Comparison of ENCODE assay signal across 30 cellular contexts in genomic region chr10:13505040-13505680, GRCh38.
"Had no signal": no experiment of that assay in that cellular context is flagged by ENCODE, and none has a peak within 500 bp of the region (broad histone marks: within the 10 kb centered on the region; RNA-seq: fewer than 3 reads in every experiment).

No MANE protein-coding gene starts in this region.

- H3K27me3 ChIP-seq: body of pancreas, dorsolateral prefrontal cortex, gastrocnemius medialis, hepatocyte had no signal

- H3K36me3 ChIP-seq: thoracic aorta had no signal

- H3K4me2 ChIP-seq: hepatocyte had no signal

- H3K9me3 Mint-ChIP-seq: neural crest cell; T-helper 1 cell treated with Interleukin-12 subunit alpha and Interleukin-12 subunit beta and Interleukin-4 antibody, amounts not matched to agents 30 μg/mL and 1 μg/mL, for 36 hours had no signal

- H3K79me2 ChIP-seq: hepatocyte had no signal

- H3K27ac Mint-ChIP-seq: activated naive CD8-positive, alpha-beta T cell; T-helper 1 cell treated with Interleukin-12 subunit alpha and Interleukin-12 subunit beta and Interleukin-4 antibody, amounts not matched to agents 30 μg/mL and 1 μg/mL, for 36 hours had no signal

- H3K27ac ChIP-seq: body of pancreas, coronary artery, dorsolateral prefrontal cortex, gastrocnemius medialis, hepatocyte, lower lobe of right lung, skin epidermis, thoracic aorta, VCaP had no signal

- ATAC-seq: body of pancreas; gastrocnemius medialis; left colon; lower lobe of right lung; mucosa of descending colon; right cardiac atrium; stimulated activated naive CD8-positive, alpha-beta T cell treated with anti-CD3 and anti-CD28 coated beads, Interleukin-15, Interleukin-2, amounts not matched to agents 100 U/mL and 50 U/mL, for 24 hours had no signal

- H3K9me3 ChIP-seq: body of pancreas, gastrocnemius medialis, lower lobe of right lung, mucosa of descending colon, thoracic aorta had no signal

- DNase-seq: activated CD4-positive, alpha-beta T cell treated with anti-CD3 and anti-CD28 coated beads for 4 hours; activated CD4-positive, alpha-beta T cell treated with anti-CD3 and anti-CD28 coated beads, Interleukin-2, amount 50 U/mL, for 48 hours; activated CD8-positive, alpha-beta memory T cell treated with anti-CD3 and anti-CD28 coated beads for 24 hours; activated effector memory CD4-positive, alpha-beta T cell treated with Interleukin-2 at 50 U/mL for 16 hours; activated naive CD4-positive, alpha-beta T cell treated with Interleukin-2 at 50 U/mL for 16 hours; aorta; body of pancreas; dorsolateral prefrontal cortex; effector memory CD4-positive, alpha-beta T cell; erythroblast; gastrocnemius medialis; islet precursor cell; left colon; lower lobe of right lung; mucosa of descending colon; occipital lobe; right cardiac atrium; stimulated activated CD4-positive, alpha-beta T cell treated with anti-CD3 and anti-CD28 coated beads, Interleukin-12 subunit alpha, Interleukin-12 subunit beta, amount 100 ng/mL, for 4 hours; stimulated activated CD4-positive, alpha-beta T cell treated with anti-CD3 and anti-CD28 coated beads, Interleukin-4, amount 100 ng/mL, for 1 hour; stimulated activated naive CD8-positive, alpha-beta T cell treated with anti-CD3 and anti-CD28 coated beads, Interleukin-15, Interleukin-2, amounts not matched to agents 100 U/mL and 50 U/mL, for 24 hours; SW 1271; T-helper 9 cell had no signal

- H3K4me3 ChIP-seq: body of pancreas, coronary artery, dorsolateral prefrontal cortex, gastrocnemius medialis, hepatocyte, lower lobe of right lung, mucosa of descending colon, skin epidermis, thoracic aorta had no signal

- H3K4me3 Mint-ChIP-seq: activated naive CD8-positive, alpha-beta T cell; neural crest cell; T-helper 1 cell treated with Interleukin-12 subunit alpha and Interleukin-12 subunit beta and Interleukin-4 antibody, amounts not matched to agents 30 μg/mL and 1 μg/mL, for 36 hours had no signal

- H3K4me1 ChIP-seq: body of pancreas, lower lobe of right lung had no signal

- H2AFZ ChIP-seq: hepatocyte had no signal

- H3K36me3 Mint-ChIP-seq: activated naive CD8-positive, alpha-beta T cell had no signal
